ENCODE assay signal across 26 cellular contexts in genomic region chr2:31581124-31581795, GRCh38. TPM values are rescaled to one million over a fixed set of nuclear protein-coding genes. Genes with fewer than 3 reads are reported as not detected.
DNase-seq lines count a peak whose midpoint lies in the region; ATAC-seq and TF ChIP-seq lines count a peak whose summit lies in the region.
"Had no signal": no experiment of that assay in that cellular context is flagged by ENCODE, and none has a peak within 500 bp of the region (broad histone marks: within the 10 kb centered on the region; RNA-seq: fewer than 3 reads in every experiment).

No MANE protein-coding gene starts in this region.

- no peak for TF ChIP-seq POLR2A in IMR-90 (IDR thresholded peaks at IDR 0.05; ENCODE audit: low read depth, low read length)

- POLR2A ChIA-PET in IMR-90 (lab: Charles Lee; ENCODE audit: unreplicated experiment): no interaction called here

- TF ChIP-seq CTCF in Calu3 (IDR thresholded peaks at IDR 0.05; ENCODE audit: unreplicated experiment) (no peak), IMR-90 (conservative IDR thresholded peaks at IDR 0.05; ENCODE audit: low read depth, low read length) (no peak)

- H3K23ac ChIP-seq in IMR-90 (ENCODE audit: low read depth, low read length): no peak overlapping the region
- peak overlapping the region; percentile 85 for H3K23ac ChIP-seq in neuronal stem cell (ENCODE audit: low read depth, low read length, poor library complexity)

- H3K4ac ChIP-seq in IMR-90 (ENCODE audit: low read depth, low read length) (no peak overlapping the region), neuronal stem cell (ENCODE audit: low read length) (no peak overlapping the region)

- H3K27ac Mint-ChIP-seq in Calu3 (ENCODE audit: unreplicated experiment): no peak overlapping the region
- H3K27ac Mint-ChIP-seq: activated CD4-positive, alpha-beta T cell treated with anti-CD3 and anti-CD28 coated beads, Interleukin-2, amount 10 ng/mL, durations not matched to agents 7 days and 5 days; activated CD8-positive, alpha-beta memory T cell treated with anti-CD3 and anti-CD28 coated beads, Interleukin-2, amount 10 ng/mL, durations not matched to agents 7 days and 5 days had no signal

- peaks cover 15% of the 10 kb centered on the region for H3K27me3 ChIP-seq in IMR-90 (ENCODE audit: control insufficient read depth, insufficient read depth, low read length)
- H3K27me3 ChIP-seq in iPS-15b (ENCODE audit: control insufficient read depth, insufficient read depth, low read length): peaks cover 63% of the 10 kb centered on the region
- H3K27me3 ChIP-seq in neuronal stem cell (ENCODE audit: control insufficient read depth in 3 of 3, insufficient read depth in 3 of 3, low read depth in 1 of 3, low read length in 3 of 3): peaks cover 13 to 49% (median 32%) of the 10 kb centered on the region in 3 experiments
- H3K27me3 ChIP-seq: BLaER1 treated with 17β-estradiol and CSF1 and Interleukin-3, amounts not matched to agents 10 nM and 100 nM; body of pancreas had no signal

- no peaks in the 10 kb centered on the region for H3K4me1 ChIP-seq in IMR-90 (ENCODE audit: control insufficient read depth, insufficient read depth, low read length)
- H3K4me1 ChIP-seq in iPS-15b (ENCODE audit: control insufficient read depth, insufficient read depth, low read length): no peaks in the 10 kb centered on the region
- H3K4me1 ChIP-seq in neuronal stem cell (ENCODE audit: control insufficient read depth in 2 of 2, insufficient read depth in 1 of 2, low read depth in 1 of 2, low read length in 2 of 2): peaks cover 0 to 4% of the 10 kb centered on the region in 2 donors
- H3K4me1 ChIP-seq: BLaER1 treated with 17β-estradiol and CSF1 and Interleukin-3, amounts not matched to agents 10 nM and 100 nM; body of pancreas had no signal

- H3K9me3 Mint-ChIP-seq in Calu3 (ENCODE audit: low read depth, unreplicated experiment): peaks cover 5% of the 10 kb centered on the region

- in situ Hi-C loops in IMR-90 (cut with MboI; ENCODE audit: low sequenced_read_pairs): no loop called here

- ATAC-seq in IMR-90 (ENCODE audit: low read depth): no peak
- ATAC-seq in HG03025 (IDR thresholded peaks at IDR 0.05; ENCODE audit: low FRiP score, unreplicated experiment): no peak
- ATAC-seq in GM19467 (IDR thresholded peaks at IDR 0.05; ENCODE audit: unreplicated experiment): no peak
- no peak for ATAC-seq in GM21367 (IDR thresholded peaks at IDR 0.05; ENCODE audit: unreplicated experiment)
- ATAC-seq: activated CD8-positive, alpha-beta memory T cell treated with anti-CD3 and anti-CD28 coated beads, Interleukin-2, amount 10 ng/mL, durations not matched to agents 7 days and 5 days; body of pancreas had no signal

- WGBS in IMR-90 (ENCODE audit: extremely low coverage in 2 of 2, insufficient read length in 1 of 2), 2 experiments: 34% methylated on average over 23 of the region's 35 CpGs; no CpG with 5 or more reads in 1 of the 2 experiments
- WGBS in neuronal stem cell (ENCODE audit: extremely low coverage in 2 of 2, insufficient read length in 2 of 2, insufficient replicate concordance in 1 of 2), 2 donors: no CpG with 5 or more reads among the region's 35 CpGs

- no peak overlapping the region for H2AK9ac ChIP-seq in IMR-90 (replicated peaks; ENCODE audit: low read depth, low read length, poor library complexity)

- H3K4me3 ChIP-seq in IMR-90 (ENCODE audit: insufficient read depth, low read depth, low read length) (no peak overlapping the region), iPS-15b (ENCODE audit: low read depth, low read length) (peak overlapping the region; percentile 50), neuronal stem cell (ENCODE audit: low read length in 2 of 2) (no peak overlapping the region)
- H3K4me3 ChIP-seq: BLaER1 treated with 17β-estradiol and CSF1 and Interleukin-3, amounts not matched to agents 10 nM and 100 nM; body of pancreas; MG63; upper lobe of left lung had no signal

- no peaks in the 10 kb centered on the region for H3K36me3 Mint-ChIP-seq in Calu3 (ENCODE audit: insufficient read depth, unreplicated experiment)
- H3K36me3 Mint-ChIP-seq: activated CD8-positive, alpha-beta memory T cell treated with anti-CD3 and anti-CD28 coated beads, Interleukin-2, amount 10 ng/mL, durations not matched to agents 7 days and 5 days had no signal

- CTCF ChIA-PET in Calu3 (lab: Charles Lee): interaction anchor here (1.2 kb wide), 1 partner anchor 39 kb away, joined by 3 read pairs; no protein-coding TSS in a partner anchor
- CTCF ChIA-PET in IMR-90 (lab: Yijun Ruan, JAX): no interaction called here

- H2BK120ac ChIP-seq in IMR-90 (ENCODE audit: low read depth, low read length): no peak overlapping the region
- no peak overlapping the region for H2BK120ac ChIP-seq in neuronal stem cell (ENCODE audit: low read depth, low read length)

- H4K20me1 ChIP-seq in IMR-90 (ENCODE audit: insufficient read depth, low read length): no peaks in the 10 kb centered on the region
- H4K20me1 ChIP-seq: BLaER1 treated with 17β-estradiol and CSF1 and Interleukin-3, amounts not matched to agents 10 nM and 100 nM had no signal

- no peak overlapping the region for H2BK12ac ChIP-seq in neuronal stem cell (ENCODE audit: low read length)

- H3K56ac ChIP-seq in IMR-90 (ENCODE audit: extremely low read depth, insufficient read depth, low read length): no peak overlapping the region

- H2AFZ ChIP-seq in IMR-90 (replicated peaks; ENCODE audit: low read length, poor library complexity) (peak overlapping the region; percentile 23), neuronal stem cell (ENCODE audit: low read length) (peak overlapping the region; percentile 56)

- dilution Hi-C loops in IMR-90 (cut with HindIII; ENCODE audit: low sequenced_read_pairs, unreplicated experiment): no loop called here

- H3K4me3 Mint-ChIP-seq in Calu3 (ENCODE audit: low read depth, unreplicated experiment): peak overlapping the region; percentile 55
- H3K4me3 Mint-ChIP-seq: activated CD4-positive, alpha-beta T cell treated with anti-CD3 and anti-CD28 coated beads, Interleukin-2, amount 10 ng/mL, durations not matched to agents 7 days and 5 days; activated CD8-positive, alpha-beta memory T cell treated with anti-CD3 and anti-CD28 coated beads, Interleukin-2, amount 10 ng/mL, durations not matched to agents 7 days and 5 days had no signal

- TF ChIP-seq RAD21 in IMR-90 (IDR thresholded peaks at IDR 0.05; ENCODE audit: low read length): no peak

- H3K4me2 ChIP-seq in IMR-90 (ENCODE audit: low read depth, low read length) (no peak overlapping the region), neuronal stem cell (ENCODE audit: insufficient read depth, low read length, poor library complexity, severe bottlenecking) (peak overlapping the region; percentile 89)
- H3K4me2 ChIP-seq: BLaER1 treated with 17β-estradiol and CSF1 and Interleukin-3, amounts not matched to agents 10 nM and 100 nM had no signal

- H3K27ac ChIP-seq in IMR-90 (ENCODE audit: insufficient read depth, low read length) (no peak overlapping the region), neuronal stem cell (replicated peaks; ENCODE audit: low read length) (no peak overlapping the region)
- H3K27ac ChIP-seq: BLaER1 treated with 17β-estradiol and CSF1 and Interleukin-3, amounts not matched to agents 10 nM and 100 nM; body of pancreas; epithelial cell of prostate; upper lobe of left lung had no signal

- no peaks in the 10 kb centered on the region for H3K4me1 Mint-ChIP-seq in Calu3 (ENCODE audit: low read depth, unreplicated experiment)
- H3K4me1 Mint-ChIP-seq: activated CD4-positive, alpha-beta T cell treated with anti-CD3 and anti-CD28 coated beads, Interleukin-2, amount 10 ng/mL, durations not matched to agents 7 days and 5 days; activated CD8-positive, alpha-beta memory T cell treated with anti-CD3 and anti-CD28 coated beads, Interleukin-2, amount 10 ng/mL, durations not matched to agents 7 days and 5 days had no signal

- peaks cover 69% of the 10 kb centered on the region for H3K27me3 Mint-ChIP-seq in Calu3 (ENCODE audit: unreplicated experiment)

- H4K5ac ChIP-seq in IMR-90 (ENCODE audit: low read depth, low read length): no peak overlapping the region

- H4K8ac ChIP-seq in IMR-90 (ENCODE audit: low read depth in 2 of 2, low read length in 2 of 2) (no peak overlapping the region), neuronal stem cell (ENCODE audit: low read depth, low read length) (no peak overlapping the region)

- H3K18ac ChIP-seq in IMR-90 (ENCODE audit: low read depth, low read length) (no peak overlapping the region), neuronal stem cell (ENCODE audit: low read length) (no peak overlapping the region)

- H2BK15ac ChIP-seq in IMR-90 (ENCODE audit: low read depth, low read length) (no peak overlapping the region), neuronal stem cell (ENCODE audit: low read length) (no peak overlapping the region)

- H3K9me3 ChIP-seq in IMR-90 (ENCODE audit: control insufficient read depth, insufficient read depth, low read length) (no peaks in the 10 kb centered on the region), iPS-15b (ENCODE audit: control insufficient read depth, insufficient read depth, low read length) (no peaks in the 10 kb centered on the region), neuronal stem cell (replicated peaks in 1 of 2; ENCODE audit: control insufficient read depth in 2 of 2, insufficient read depth in 1 of 2, low read depth in 1 of 2, low read length in 2 of 2) (peaks cover 0 to 8% of the 10 kb centered on the region in 2 donors)
- H3K9me3 ChIP-seq: body of pancreas, MG63, upper lobe of left lung had no signal

- intact Hi-C loops in Calu3 (cut with micrococcal nuclease; ENCODE audit: unreplicated experiment): no loop called here
- intact Hi-C loops in IMR-90 (cut with micrococcal nuclease): no loop called here

- no peak overlapping the region for H2BK20ac ChIP-seq in IMR-90 (ENCODE audit: low read depth, low read length)

- no peak overlapping the region for H3K14ac ChIP-seq in IMR-90 (replicated peaks; ENCODE audit: low read depth, low read length)
- H3K14ac ChIP-seq in neuronal stem cell (ENCODE audit: low read length): no peak overlapping the region

- H2AK5ac ChIP-seq in IMR-90 (ENCODE audit: low read depth, low read length): no peak overlapping the region
- no peak overlapping the region for H2AK5ac ChIP-seq in neuronal stem cell (ENCODE audit: low read depth, low read length)

- DNase-seq in Calu3 (no peak), IMR-90 (no peak), neuronal stem cell (ENCODE audit: low spot score) (no peak), hepatic stellate cell (ENCODE audit: low spot score) (no peak)
- DNase-seq: activated CD4-positive, alpha-beta T cell treated with anti-CD3 and anti-CD28 coated beads, Interleukin-2, amount 10 ng/mL, durations not matched to agents 7 days and 5 days; activated CD8-positive, alpha-beta memory T cell treated with anti-CD3 and anti-CD28 coated beads, Interleukin-2, amount 10 ng/mL, durations not matched to agents 7 days and 5 days; activated T-cell treated with anti-CD3 and anti-CD28 coated beads, Interleukin-2, amount 50 U/mL, for 48 hours; body of pancreas; COR-L47; MG63; naive B cell; NCI-H2081; NCI-H2227 treated with DMSO at 0.1 percent for 48 hours; NCI-H526 treated with DMSO at 0.1 percent for 48 hours; SIG-M5; substantia nigra; T1000 had no signal

- H2BK5ac ChIP-seq in IMR-90 (ENCODE audit: low read depth, low read length, poor library complexity, severe bottlenecking) (no peak overlapping the region), neuronal stem cell (ENCODE audit: low read length) (no peak overlapping the region)

- H3K79me1 ChIP-seq in IMR-90 (ENCODE audit: low read depth in 1 of 2, low read length in 2 of 2) (no peaks in the 10 kb centered on the region), neuronal stem cell (ENCODE audit: low read depth, low read length) (no peaks in the 10 kb centered on the region)

- no peaks in the 10 kb centered on the region for H3K9me1 ChIP-seq in IMR-90 (ENCODE audit: insufficient read depth, low read length)

- H4K91ac ChIP-seq in IMR-90 (ENCODE audit: insufficient read depth, low read depth, low read length) (no peak overlapping the region), neuronal stem cell (ENCODE audit: low read depth, low read length, poor library complexity) (no peak overlapping the region)

- no peak overlapping the region for H3K9ac ChIP-seq in IMR-90 (ENCODE audit: low read depth, low read length)
- no peak overlapping the region for H3K9ac ChIP-seq in iPS-15b (ENCODE audit: low read depth, low read length)
- no peak overlapping the region for H3K9ac ChIP-seq in neuronal stem cell (ENCODE audit: low read depth, low read length, poor library complexity)
- H3K9ac ChIP-seq: BLaER1 treated with 17β-estradiol and CSF1 and Interleukin-3, amounts not matched to agents 10 nM and 100 nM had no signal

- H3K36me3 ChIP-seq in IMR-90 (ENCODE audit: control insufficient read depth, insufficient read depth, low read length) (no peaks in the 10 kb centered on the region), iPS-15b (ENCODE audit: control insufficient read depth, insufficient read depth, low read length) (no peaks in the 10 kb centered on the region), neuronal stem cell (replicated peaks in 1 of 2; ENCODE audit: control insufficient read depth in 2 of 2, insufficient read depth in 2 of 2, low read length in 2 of 2) (no peaks in the 10 kb centered on the region)
- H3K36me3 ChIP-seq: BLaER1 treated with 17β-estradiol and CSF1 and Interleukin-3, amounts not matched to agents 10 nM and 100 nM; MG63; upper lobe of left lung had no signal

- no TSS peak for BruUV-seq in Calu3 (replicated peaks; lab: Mats Ljungman, UMichigan)
- no TSS peak for BruUV-seq in IMR-90 (replicated peaks; lab: Mats Ljungman, UMichigan)

RNA-seq across cellular contexts. Expression of gene SRD5A2, which starts 0.5 kb away (rescaled TPM):
- total RNA-seq in Calu3 (2022) (not detected in 2 replicates), IMR-90 (2012; rRNA removed) (not detected in 2 replicates)
- not detected in 2 replicates for polyA plus RNA-seq in IMR-90 (2012; rRNA removed)
- not detected in 2 replicates for polyA plus RNA-seq in IMR-90 (2012; cell fraction: cytosol; rRNA removed)
- polyA plus RNA-seq in IMR-90 (2012; cell fraction: nucleus; rRNA removed; ENCODE audit: low replicate concordance): 0.01 TPM in 1 of 2 replicates, not detected in the other
- under 0.01 TPM for polyA plus RNA-seq in neuronal stem cell (2013, experiment 1 of 2)
- 0.01 TPM for polyA plus RNA-seq in neuronal stem cell (2013, experiment 2 of 2)
- total RNA-seq: activated CD4-positive, alpha-beta T cell treated with anti-CD3 and anti-CD28 coated beads, Interleukin-2, amount 10 ng/mL, durations not matched to agents 7 days and 5 days; activated CD8-positive, alpha-beta memory T cell treated with anti-CD3 and anti-CD28 coated beads, Interleukin-2, amount 10 ng/mL, durations not matched to agents 7 days and 5 days; Daoy; omental fat pad had no signal
